ENCODE assay signal across 8 cellular contexts in the genomic region with DNA sequence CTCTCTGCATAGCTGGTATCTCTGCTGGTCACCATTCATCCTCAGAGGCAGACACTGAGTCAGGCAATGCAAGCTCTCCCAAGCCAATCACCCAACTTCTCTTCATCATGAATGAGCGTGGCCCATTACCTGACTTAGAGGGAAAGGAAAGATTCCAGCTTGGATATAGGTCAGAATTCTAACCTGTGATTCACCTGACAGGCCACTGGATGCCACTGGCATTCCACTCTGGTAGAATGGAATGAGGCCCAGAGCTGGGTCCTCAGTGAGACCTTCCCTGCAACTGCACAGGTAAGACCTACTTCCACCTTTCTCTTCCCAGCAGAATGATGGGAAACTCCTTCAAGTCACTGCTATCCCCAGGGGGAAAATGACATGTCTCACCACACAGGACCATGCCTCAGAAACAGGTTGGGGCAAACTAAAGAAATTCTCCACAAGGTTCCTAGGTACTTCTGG.
A peak's percentile ranks its signal among the peaks of the same experiment; 100 is the strongest.
DNase-seq lines count a peak whose midpoint lies in the region; ATAC-seq and TF ChIP-seq lines count a peak whose summit lies in the region.

No MANE protein-coding gene starts in this region.

- CTCF ChIA-PET in AG04450 (lab: Charles Lee), result interaction anchor here (0.9 to 3.1 kb wide), 8 partner anchors 11 to 354 kb away, joined by 3 to 17 read pairs (median 4); no protein-coding TSS in a partner anchor

- H3K9me3 ChIP-seq in AG04450 (ENCODE audit: control insufficient read depth, insufficient read depth, low read length) (no peaks in the 10 kb centered on the region), RWPE2 (ENCODE audit: severe bottlenecking) (no peaks in the 10 kb centered on the region), endodermal cell (ENCODE audit: control insufficient read depth, low read length) (no peaks in the 10 kb centered on the region), skeletal muscle satellite cell (replicated peaks; ENCODE audit: low read length) (no peaks in the 10 kb centered on the region)

- no peak overlapping the region for H3K27ac ChIP-seq in AG04450 (ENCODE audit: low read depth, low read length)
- peak overlapping the region; percentile 83 for H3K27ac ChIP-seq in RWPE2 (ENCODE audit: poor library complexity, severe bottlenecking)
- no peak overlapping the region for H3K27ac ChIP-seq in endodermal cell (ENCODE audit: low read depth, low read length)

- peak; percentile 34; the same call in 1 of the 2 replicates for TF ChIP-seq CTCF in AG04450 (IDR thresholded peaks at IDR 0.05; ENCODE audit: low read depth, low read length)
- peak; percentile 73 for TF ChIP-seq CTCF in GM12872 (IDR thresholded peaks at IDR 0.05; ENCODE audit: insufficient read depth, low read depth, low read length)
- peak; percentile 94 for TF ChIP-seq CTCF in RWPE2 (IDR thresholded peaks at IDR 0.05; ENCODE audit: poor library complexity, severe bottlenecking)
- peak; percentile 83 for TF ChIP-seq CTCF in endodermal cell (conservative IDR thresholded peaks at IDR 0.05)

- H3K27ac Mint-ChIP-seq in endodermal cell, result no peak overlapping the region

- H3K9ac ChIP-seq in endodermal cell (ENCODE audit: extremely low read depth, low read length, poor library complexity, severe bottlenecking), result no peak overlapping the region
- H3K9ac ChIP-seq in skeletal muscle satellite cell (ENCODE audit: low read depth, low read length), result peak overlapping the region; percentile 2

- no peaks in the 10 kb centered on the region for H3K4me1 Mint-ChIP-seq in endodermal cell

- H3K4me2 ChIP-seq in skeletal muscle satellite cell (ENCODE audit: low read length), result peak overlapping the region; percentile 68

- no peak overlapping the region for H3K4me3 Mint-ChIP-seq in endodermal cell

- H3K36me3 ChIP-seq in RWPE2 (ENCODE audit: low read depth) (no peaks in the 10 kb centered on the region), endodermal cell (ENCODE audit: control insufficient read depth, insufficient read depth, low read length) (no peaks in the 10 kb centered on the region), skeletal muscle satellite cell (ENCODE audit: insufficient read depth, low read length) (no peaks in the 10 kb centered on the region)

- peak; percentile 89 for ATAC-seq in RWPE2 (ENCODE audit: low read depth)
- no peak for ATAC-seq in GM18520 (IDR thresholded peaks at IDR 0.05; ENCODE audit: unreplicated experiment)
- no peak for ATAC-seq in HG03565 (IDR thresholded peaks at IDR 0.05; ENCODE audit: unreplicated experiment)

- no peaks in the 10 kb centered on the region for H3K27me3 Mint-ChIP-seq in endodermal cell (ENCODE audit: insufficient read depth)

- DNase-seq in AG04450 (ENCODE audit: low read depth, low spot score), result no peak
- DNase-seq in RWPE2 (ENCODE audit: low spot score), result peak; percentile 55
- DNase-seq in endodermal cell, result peak; percentile 83
- DNase-seq in cerebellar nuclear complex (lab: John Stamatoyannopoulos, UW), result no peak

- H3K4me1 ChIP-seq in RWPE2 (ENCODE audit: insufficient read depth, poor library complexity, severe bottlenecking), result peaks cover 30% of the 10 kb centered on the region
- H3K4me1 ChIP-seq in endodermal cell (ENCODE audit: control insufficient read depth, insufficient read depth, low read length), result no peaks in the 10 kb centered on the region
- peaks cover 16% of the 10 kb centered on the region for H3K4me1 ChIP-seq in skeletal muscle satellite cell (ENCODE audit: control insufficient read depth, insufficient read depth, low read length)

- no peak overlapping the region for H3K4me3 ChIP-seq in AG04450 (ENCODE audit: low read depth, low read length)
- H3K4me3 ChIP-seq in RWPE2 (ENCODE audit: severe bottlenecking), result no peak overlapping the region
- H3K4me3 ChIP-seq in endodermal cell (ENCODE audit: low read length), result no peak overlapping the region
- peak overlapping the region; percentile 26 for H3K4me3 ChIP-seq in skeletal muscle satellite cell (ENCODE audit: low read length)

- H3K36me3 Mint-ChIP-seq in endodermal cell (ENCODE audit: low read depth), result peaks cover 15% of the 10 kb centered on the region

- POLR2A ChIA-PET in AG04450 (lab: Yijun Ruan, JAX), result interaction anchor here (0.6 kb wide), 1 partner anchor 16 kb away, joined by 3 read pairs; no protein-coding TSS in a partner anchor

- H3K27me3 ChIP-seq in AG04450 (ENCODE audit: control insufficient read depth, insufficient read depth, low read length) (no peaks in the 10 kb centered on the region), RWPE2 (ENCODE audit: insufficient read depth, poor library complexity, severe bottlenecking) (no peaks in the 10 kb centered on the region), endodermal cell (ENCODE audit: control insufficient read depth, insufficient read depth, low read length, poor library complexity, severe bottlenecking) (no peaks in the 10 kb centered on the region), skeletal muscle satellite cell (ENCODE audit: control insufficient read depth, insufficient read depth, low read length) (no peaks in the 10 kb centered on the region)

- 100% methylated on average over 1 of the region's 1 CpG; no CpG with 5 or more reads in 1 of the 2 experiments for WGBS in endodermal cell (ENCODE audit: insufficient coverage in 1 of 2, insufficient read length in 1 of 2), 2 experiments

- H3K9me3 Mint-ChIP-seq in endodermal cell, result no peaks in the 10 kb centered on the region

Comparison
In these comparisons a context has a peak if more than half of its experiments do, and no peak if none do; other contexts are left out.
1. DNase-seq: peak in RWPE2 (single experiment) and endodermal cell (single experiment); none in AG04450 (single experiment) and cerebellar nuclear complex (0 of 2).
2. CTCF ChIP-seq: peak in every context shown above with its lines; median percentile 94 in RWPE2; 83 in endodermal cell; 73 in GM12872; 34 in AG04450.